In the genomic region with DNA sequence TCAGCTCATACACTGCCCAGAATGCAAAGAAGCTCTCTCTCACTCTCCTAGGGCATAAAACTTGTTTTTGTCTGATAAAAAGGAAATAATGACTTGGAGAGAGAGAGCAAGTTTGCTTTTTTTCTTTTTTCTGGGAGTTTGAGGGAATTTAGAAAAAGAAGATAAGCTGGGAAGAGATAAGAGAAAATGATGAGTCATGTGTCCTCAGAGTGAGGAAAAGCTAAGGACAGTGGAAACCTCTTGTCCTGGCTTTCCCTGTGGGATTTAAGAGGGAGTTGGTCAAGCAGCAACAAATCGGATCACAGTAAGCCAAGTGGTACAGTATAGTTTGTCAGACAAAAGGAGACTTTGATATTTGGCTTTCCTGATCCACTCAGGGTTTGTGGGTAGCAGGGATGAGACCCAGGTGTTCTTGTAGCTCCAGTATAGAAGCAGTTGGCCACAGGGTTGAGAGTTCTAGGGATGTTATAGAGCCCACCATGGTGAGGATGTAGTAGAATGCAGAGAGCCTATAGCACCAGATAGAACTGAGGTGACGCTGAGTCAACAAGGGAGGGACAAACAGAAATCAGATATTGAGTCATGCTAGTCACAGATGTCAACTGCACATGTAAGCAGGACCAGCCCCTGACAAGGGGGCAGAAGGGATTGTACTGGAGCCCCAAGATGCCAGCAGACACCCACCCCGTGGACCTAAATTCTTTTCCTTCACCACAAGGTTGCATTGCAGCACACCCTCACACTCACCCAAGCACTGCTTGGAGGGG, we compare ENCODE assay signal across 26 cellular contexts.
DNase-seq lines count a peak whose midpoint lies in the region; ATAC-seq and TF ChIP-seq lines count a peak whose summit lies in the region.
"Had no signal": no experiment of that assay in that cellular context is flagged by ENCODE, and none has a peak within 500 bp of the region (broad histone marks: within the 10 kb centered on the region; RNA-seq: fewer than 3 reads in every experiment).

No MANE protein-coding gene starts in this region.

- H3K27me3 ChIP-seq in neural progenitor cell, result peaks cover 14% of the 10 kb centered on the region
- H3K27me3 ChIP-seq: spleen, tibial artery had no signal

- H3K27ac ChIP-seq in neural progenitor cell, result no peak overlapping the region
- H3K27ac ChIP-seq: spleen, tibial artery had no signal

- no peaks in the 10 kb centered on the region for H3K27me3 Mint-ChIP-seq in neural progenitor cell (ENCODE audit: insufficient read depth, low read depth)
- H3K27me3 Mint-ChIP-seq: activated naive CD4-positive, alpha-beta T cell treated with anti-CD3 and anti-CD28 coated beads, Interleukin-2, amount 10 ng/mL, durations not matched to agents 7 days and 5 days; memory B cell had no signal

- H3K9me3 ChIP-seq in neural progenitor cell (ENCODE audit: low read depth), result no peaks in the 10 kb centered on the region
- H3K9me3 ChIP-seq: spleen, tibial artery had no signal

- no peaks in the 10 kb centered on the region for H3K79me2 ChIP-seq in neural progenitor cell (ENCODE audit: low read depth)

- no peaks in the 10 kb centered on the region for H3K9me3 Mint-ChIP-seq in neural progenitor cell
- H3K9me3 Mint-ChIP-seq: activated naive CD4-positive, alpha-beta T cell treated with anti-CD3 and anti-CD28 coated beads, Interleukin-2, amount 10 ng/mL, durations not matched to agents 7 days and 5 days; activated T-cell treated with anti-CD3 and anti-CD28 coated beads, Interleukin-2, amount 50 U/mL, for 72 hours; CD8-positive, alpha-beta T cell; memory B cell; stimulated activated naive CD8-positive, alpha-beta T cell treated with anti-CD3 and anti-CD28 coated beads, Interleukin-15, Interleukin-2, amounts not matched to agents 100 ng/mL and 50 ng/mL, for 24 hours had no signal

- H3K9ac ChIP-seq in neural progenitor cell, result no peak overlapping the region

- H2AFZ ChIP-seq in neural progenitor cell (replicated peaks), result peak overlapping the region; percentile 69

- no peak for TF ChIP-seq CTCF in neural progenitor cell (IDR thresholded peaks at IDR 0.05)

- H3K4me3 ChIP-seq in neural progenitor cell, result no peak overlapping the region
- H3K4me3 ChIP-seq: spleen, tibial artery had no signal

- H3K4me1 Mint-ChIP-seq in neural progenitor cell, result no peaks in the 10 kb centered on the region
- H3K4me1 Mint-ChIP-seq: activated naive CD4-positive, alpha-beta T cell treated with anti-CD3 and anti-CD28 coated beads, Interleukin-2, amount 10 ng/mL, durations not matched to agents 7 days and 5 days; memory B cell; naive B cell had no signal

- no peaks in the 10 kb centered on the region for H3K36me3 Mint-ChIP-seq in neural progenitor cell
- H3K36me3 Mint-ChIP-seq: activated naive CD4-positive, alpha-beta T cell treated with anti-CD3 and anti-CD28 coated beads, Interleukin-2, amount 10 ng/mL, durations not matched to agents 7 days and 5 days; CD8-positive, alpha-beta T cell; memory B cell; naive B cell had no signal

- H3K27ac Mint-ChIP-seq in neural progenitor cell, result peak overlapping the region; percentile 60
- H3K27ac Mint-ChIP-seq: activated naive CD4-positive, alpha-beta T cell treated with anti-CD3 and anti-CD28 coated beads, Interleukin-2, amount 10 ng/mL, durations not matched to agents 7 days and 5 days; activated T-cell treated with anti-CD3 and anti-CD28 coated beads, Interleukin-2, amount 50 U/mL, for 72 hours; CD8-positive, alpha-beta T cell; memory B cell; naive B cell; stimulated activated naive CD8-positive, alpha-beta T cell treated with anti-CD3 and anti-CD28 coated beads, Interleukin-15, Interleukin-2, amounts not matched to agents 100 ng/mL and 50 ng/mL, for 24 hours had no signal

- H4K20me1 ChIP-seq in neural progenitor cell (ENCODE audit: low read depth), result no peaks in the 10 kb centered on the region

- no peak overlapping the region for H3K4me3 Mint-ChIP-seq in neural progenitor cell
- H3K4me3 Mint-ChIP-seq: activated naive CD4-positive, alpha-beta T cell treated with anti-CD3 and anti-CD28 coated beads, Interleukin-2, amount 10 ng/mL, durations not matched to agents 7 days and 5 days; activated T-cell treated with anti-CD3 and anti-CD28 coated beads, Interleukin-2, amount 50 U/mL, for 72 hours; CD8-positive, alpha-beta T cell; memory B cell; naive B cell; stimulated activated naive CD8-positive, alpha-beta T cell treated with anti-CD3 and anti-CD28 coated beads, Interleukin-15, Interleukin-2, amounts not matched to agents 100 ng/mL and 50 ng/mL, for 24 hours had no signal

- no peak overlapping the region for H3K4me2 ChIP-seq in neural progenitor cell

- ATAC-seq in GM18858 (IDR thresholded peaks at IDR 0.05; ENCODE audit: unreplicated experiment) (peak; percentile 33), GM21526 (IDR thresholded peaks at IDR 0.05; ENCODE audit: low FRiP score, unreplicated experiment) (peak; percentile 54), HG03442 (IDR thresholded peaks at IDR 0.05; ENCODE audit: unreplicated experiment) (peak; percentile 77), GM21825 (IDR thresholded peaks at IDR 0.05; ENCODE audit: unreplicated experiment) (no peak), HG03280 (IDR thresholded peaks at IDR 0.05; ENCODE audit: unreplicated experiment) (no peak)
- ATAC-seq: activated CD4-positive, CD25-positive, alpha-beta regulatory T cell treated with anti-CD3 and anti-CD28 coated beads, Interleukin-2, amount 50 U/mL, for 24 hours; activated T-cell treated with anti-CD3 and anti-CD28 coated beads, Interleukin-2, amount 50 U/mL, for 72 hours; CD8-positive, alpha-beta T cell had no signal

- peaks cover 3% of the 10 kb centered on the region for H3K4me1 ChIP-seq in neural progenitor cell
- H3K4me1 ChIP-seq: spleen, tibial artery had no signal

- DNase-seq in neural progenitor cell (ENCODE audit: low spot score), result no peak
- no peak for DNase-seq in activated naive CD4-positive, alpha-beta T cell treated with Interleukin-2 at 50 U/mL for 16 hours
- no peak for DNase-seq in stimulated activated CD8-positive, alpha-beta memory T cell treated with anti-CD3 and anti-CD28 coated beads, Interleukin-4, amount 100 ng/mL, for 48 hours
- DNase-seq: activated CD8-positive, alpha-beta memory T cell treated with anti-CD3 and anti-CD28 coated beads for 24 hours; activated naive CD4-positive, alpha-beta T cell treated with anti-CD3 and anti-CD28 coated beads, Interleukin-2, amount 10 ng/mL, durations not matched to agents 7 days and 5 days; activated T-cell treated with anti-CD3 and anti-CD28 coated beads, Interleukin-2, amount 50 U/mL, for 72 hours; anterior cingulate cortex; CD8-positive, alpha-beta T cell; dermis blood vessel endothelial cell; glutamatergic neuron; naive B cell; NCI-H1048; NCI-H187 treated with DMSO at 0.1 percent for 48 hours; occipital lobe; Right ventricle myocardium superior; spleen; stimulated activated CD4-positive, alpha-beta T cell treated with anti-CD3 and anti-CD28 coated beads, Interleukin-4, amount 100 ng/mL, for 24 hours; tibial artery had no signal

- no peaks in the 10 kb centered on the region for H3F3A ChIP-seq in neural progenitor cell (ENCODE audit: low read depth)

- H3K36me3 ChIP-seq in neural progenitor cell, result no peaks in the 10 kb centered on the region
- H3K36me3 ChIP-seq: spleen, tibial artery had no signal

Comparison
In these comparisons a context has a peak if more than half of its experiments do, and no peak if none do; other contexts are left out.
1. ATAC-seq: peak in GM18858 (single experiment), GM21526 (single experiment) and HG03442 (single experiment); none in GM21825 (single experiment) and HG03280 (single experiment).